ENCODE assay signal across 9 cellular contexts in the genomic region with DNA sequence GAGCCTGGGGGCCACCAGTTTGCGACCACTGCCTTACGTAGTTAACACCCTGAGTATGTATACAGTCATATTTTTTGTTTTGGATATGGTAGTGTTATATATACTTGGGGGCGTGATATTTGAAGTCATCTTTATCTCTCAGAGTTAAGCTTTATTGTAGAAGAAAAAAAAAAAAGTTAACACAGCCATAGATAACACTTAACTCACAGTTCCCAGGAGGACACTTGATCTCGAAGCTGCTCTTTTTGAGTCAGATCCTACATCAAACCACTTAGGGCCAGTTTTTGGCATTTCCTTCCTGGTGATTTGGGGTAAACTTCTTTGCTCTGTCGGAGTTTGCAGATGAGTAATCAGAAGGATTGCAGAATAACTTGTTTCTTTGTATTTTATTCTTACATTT. TPM values are rescaled to one million over a fixed set of nuclear protein-coding genes. Genes with fewer than 3 reads are reported as not detected.
DNase-seq lines count a peak whose midpoint lies in the region; ATAC-seq and TF ChIP-seq lines count a peak whose summit lies in the region.
"Had no signal": no experiment of that assay in that cellular context is flagged by ENCODE, and none has a peak within 500 bp of the region (broad histone marks: within the 10 kb centered on the region; RNA-seq: fewer than 3 reads in every experiment).

No MANE protein-coding gene starts in this region.

- peaks cover 20% of the 10 kb centered on the region for H3K4me1 Mint-ChIP-seq in memory B cell
- peaks cover 14 to 35% (median 16%) of the 10 kb centered on the region in 4 donors for H3K4me1 Mint-ChIP-seq in CD4-positive, alpha-beta memory T cell

- H3K4me3 ChIP-seq in A673 (ENCODE audit: low read depth, low read length, poor library complexity, severe bottlenecking) (no peak overlapping the region), breast epithelium (peak overlapping the region; percentile 34 to 52 (median 34))
- peak overlapping the region in 1 of 2 donors; percentile 10 for H3K4me3 ChIP-seq in CD4-positive, alpha-beta memory T cell (ENCODE audit: low read length in 2 of 2)
- H3K4me3 ChIP-seq: SK-N-MC had no signal

- H3K27me3 ChIP-seq in A673 (replicated peaks; ENCODE audit: insufficient read depth, low read depth, low read length, poor library complexity) = no peaks in the 10 kb centered on the region
- H3K27me3 ChIP-seq in breast epithelium = no peaks in the 10 kb centered on the region
- no peaks in the 10 kb centered on the region for H3K27me3 ChIP-seq in CD4-positive, alpha-beta memory T cell (ENCODE audit: insufficient read depth, low read length)

- CTCF ChIA-PET in A673 (lab: Charles Lee) = interaction anchor here (0.6 kb wide), 1 partner anchor 16 kb away, joined by 4 read pairs; no protein-coding TSS in a partner anchor
- CTCF ChIA-PET in CD4-positive, alpha-beta memory T cell (lab: Charles Lee; ENCODE audit: partially characterized antibody) = interaction anchor here (0.8 to 1.0 kb wide), 2 partner anchors 34 to 318 kb away, joined by 3 to 4 read pairs; a partner anchor contains a TSS

- H3K27me3 Mint-ChIP-seq in memory B cell = no peaks in the 10 kb centered on the region
- H3K27me3 Mint-ChIP-seq in CD4-positive, alpha-beta memory T cell = peaks cover 3 to 8% of the 10 kb centered on the region in 2 donors

- no TSS peak for BruUV-seq in A673 (replicated peaks; lab: Mats Ljungman, UMichigan)

- no peak for ATAC-seq in memory B cell (ENCODE audit: low read depth)

- peak overlapping the region; percentile 95 for H3K27ac Mint-ChIP-seq in memory B cell
- H3K27ac Mint-ChIP-seq in CD4-positive, alpha-beta memory T cell = peak overlapping the region in 2 of 7 donors; percentile 49 to 50

- H3K36me3 Mint-ChIP-seq in memory B cell = no peaks in the 10 kb centered on the region
- no peaks in the 10 kb centered on the region for H3K36me3 Mint-ChIP-seq in CD4-positive, alpha-beta memory T cell

- H3K36me3 ChIP-seq in A673 (ENCODE audit: insufficient read depth, low read length, poor library complexity, severe bottlenecking) (no peaks in the 10 kb centered on the region), breast epithelium (no peaks in the 10 kb centered on the region)
- H3K36me3 ChIP-seq in CD4-positive, alpha-beta memory T cell (ENCODE audit: insufficient read depth, low read length) = no peaks in the 10 kb centered on the region

- H3K9me3 Mint-ChIP-seq in memory B cell = no peaks in the 10 kb centered on the region
- H3K9me3 Mint-ChIP-seq in CD4-positive, alpha-beta memory T cell = no peaks in the 10 kb centered on the region

- DNase-seq in A673 (ENCODE audit: low spot score) (peak; percentile 69), M059J (ENCODE audit: low read depth) (peak; percentile 77), breast epithelium (ENCODE audit: low spot score in 2 of 2) (no peak), memory B cell (ENCODE audit: low spot score in 2 of 2) (no peak), NCI-H187 (lab: John Stamatoyannopoulos, UW) (no peak), glomerular visceral epithelial cell (ENCODE audit: extremely low spot score) (no peak)
- DNase-seq in activated naive CD4-positive, alpha-beta T cell treated with anti-CD3 and anti-CD28 coated beads, Interleukin-2, amount 50 U/mL, for 16 hours = no peak
- DNase-seq in CD4-positive, alpha-beta memory T cell = no peak

- H3K9me3 ChIP-seq in A673 (ENCODE audit: low read depth, low read length, poor library complexity, severe bottlenecking) (no peaks in the 10 kb centered on the region), breast epithelium (no peaks in the 10 kb centered on the region)
- H3K9me3 ChIP-seq in CD4-positive, alpha-beta memory T cell (ENCODE audit: control insufficient read depth in 1 of 2, low read length in 2 of 2) = no peaks in the 10 kb centered on the region

- no peak for TF ChIP-seq POLR2A in breast epithelium (IDR thresholded peaks at IDR 0.05)

- peaks cover 40% of the 10 kb centered on the region for H3K4me1 ChIP-seq in A673 (ENCODE audit: insufficient read depth, low read length, poor library complexity, severe bottlenecking)
- peaks cover 22 to 39% of the 10 kb centered on the region in 2 donors for H3K4me1 ChIP-seq in breast epithelium
- peaks cover 32% of the 10 kb centered on the region for H3K4me1 ChIP-seq in CD4-positive, alpha-beta memory T cell (ENCODE audit: insufficient read depth, low read length)

- no peak overlapping the region for H3K4me3 Mint-ChIP-seq in memory B cell
- H3K4me3 Mint-ChIP-seq in CD4-positive, alpha-beta memory T cell = peak overlapping the region in 2 of 8 donors; percentile 31 to 91

- TF ChIP-seq CTCF in A673 (conservative IDR thresholded peaks at IDR 0.05; ENCODE audit: low read depth, low read length) (no peak), breast epithelium (IDR thresholded peaks at IDR 0.05) (no peak)

- intact Hi-C loops in A673 (cut with micrococcal nuclease; ENCODE audit: unreplicated experiment) = no loop called here
- intact Hi-C loops in breast epithelium (cut with DNase I; ENCODE audit: low total_unique reads) = no loop called here
- intact Hi-C loops in CD4-positive, alpha-beta memory T cell (cut with micrococcal nuclease) = no loop called here

- POLR2A ChIA-PET in A673 (lab: Charles Lee; ENCODE audit: low non-redundant PET) = interaction anchor here (0.5 kb wide), 1 partner anchor 329 kb away, joined by 3 read pairs; a partner anchor contains a TSS
- POLR2A ChIA-PET in CD4-positive, alpha-beta memory T cell (lab: Charles Lee; ENCODE audit: partially characterized antibody) = interaction anchor here (0.7 kb wide), 1 partner anchor 59 kb away, joined by 4 read pairs; no protein-coding TSS in a partner anchor

- H3K27ac ChIP-seq in A673 (ENCODE audit: low read depth, low read length, poor library complexity, severe bottlenecking) (no peak overlapping the region), breast epithelium (peak overlapping the region; percentile 88 to 94)
- H3K27ac ChIP-seq in CD4-positive, alpha-beta memory T cell (ENCODE audit: low read depth, low read length) = no peak overlapping the region
- H3K27ac ChIP-seq: SK-N-MC had no signal

RNA-seq across cellular contexts. Expression of a gene that starts 5.8 kb away (rescaled TPM):
- total RNA-seq in A673 (2021) (20.2 and 22.8 TPM in 2 replicates), breast epithelium (10 to 100 TPM; 36.1 to 66.6 (median 40.3) TPM)
- total RNA-seq in M059J (2014; rRNA removed; shearing (Covaris generic)) = 7.3 and 13.8 TPM in 2 replicates
- total RNA-seq in CD4-positive, alpha-beta memory T cell = 1 to 10 TPM; 1.4 to 2.2 TPM
- polyA plus RNA-seq in CD4-positive, alpha-beta memory T cell = under 1 TPM; 0.34 to 0.47 TPM

RNA-seq across cellular contexts. Expression of a gene that starts 48.5 kb away (rescaled TPM):
- total RNA-seq in A673 (2021) (0.24 and 0.61 TPM in 2 replicates), breast epithelium (10 to 100 TPM in 1 of 3 donors, 1 to 10 TPM in 2; 1.9 to 11.9 (median 5.2) TPM)
- 0.39 and 0.81 TPM in 2 replicates for total RNA-seq in M059J (2014; rRNA removed; shearing (Covaris generic))
- not detected for total RNA-seq in CD4-positive, alpha-beta memory T cell
- not detected for polyA plus RNA-seq in CD4-positive, alpha-beta memory T cell

RNA-seq across cellular contexts. Expression of a gene that starts 52.1 kb away (rescaled TPM):
- total RNA-seq in A673 (2021) = 22.7 and 24.3 TPM in 2 replicates
- 19.3 and 20.6 TPM in 2 replicates for total RNA-seq in M059J (2014; rRNA removed; shearing (Covaris generic))
- total RNA-seq in breast epithelium = 10 to 100 TPM; 13.8 to 20.2 (median 16.4) TPM
- total RNA-seq in CD4-positive, alpha-beta memory T cell = 10 to 100 TPM; 16.2 to 19.2 TPM
- 10 to 100 TPM; 12.8 to 17.8 TPM for polyA plus RNA-seq in CD4-positive, alpha-beta memory T cell

Comparison
In these comparisons a context has a peak if more than half of its experiments do, and no peak if none do; other contexts are left out.
1. DNase-seq: peak in A673 (single experiment) and M059J (single experiment); none in breast epithelium (0 of 2), memory B cell (0 of 2), NCI-H187 (0 of 2), glomerular visceral epithelial cell (single experiment), activated naive CD4-positive, alpha-beta T cell treated with anti-CD3 and anti-CD28 coated beads, Interleukin-2, amount 50 U/mL, for 16 hours (single experiment) and CD4-positive, alpha-beta memory T cell (0 of 5).
2. H3K27ac ChIP-seq: peak in breast epithelium (2 of 2); none in A673 (single experiment) and CD4-positive, alpha-beta memory T cell (single experiment).